8 cellular contexts compared by ENCODE assay signal in the genomic region with DNA sequence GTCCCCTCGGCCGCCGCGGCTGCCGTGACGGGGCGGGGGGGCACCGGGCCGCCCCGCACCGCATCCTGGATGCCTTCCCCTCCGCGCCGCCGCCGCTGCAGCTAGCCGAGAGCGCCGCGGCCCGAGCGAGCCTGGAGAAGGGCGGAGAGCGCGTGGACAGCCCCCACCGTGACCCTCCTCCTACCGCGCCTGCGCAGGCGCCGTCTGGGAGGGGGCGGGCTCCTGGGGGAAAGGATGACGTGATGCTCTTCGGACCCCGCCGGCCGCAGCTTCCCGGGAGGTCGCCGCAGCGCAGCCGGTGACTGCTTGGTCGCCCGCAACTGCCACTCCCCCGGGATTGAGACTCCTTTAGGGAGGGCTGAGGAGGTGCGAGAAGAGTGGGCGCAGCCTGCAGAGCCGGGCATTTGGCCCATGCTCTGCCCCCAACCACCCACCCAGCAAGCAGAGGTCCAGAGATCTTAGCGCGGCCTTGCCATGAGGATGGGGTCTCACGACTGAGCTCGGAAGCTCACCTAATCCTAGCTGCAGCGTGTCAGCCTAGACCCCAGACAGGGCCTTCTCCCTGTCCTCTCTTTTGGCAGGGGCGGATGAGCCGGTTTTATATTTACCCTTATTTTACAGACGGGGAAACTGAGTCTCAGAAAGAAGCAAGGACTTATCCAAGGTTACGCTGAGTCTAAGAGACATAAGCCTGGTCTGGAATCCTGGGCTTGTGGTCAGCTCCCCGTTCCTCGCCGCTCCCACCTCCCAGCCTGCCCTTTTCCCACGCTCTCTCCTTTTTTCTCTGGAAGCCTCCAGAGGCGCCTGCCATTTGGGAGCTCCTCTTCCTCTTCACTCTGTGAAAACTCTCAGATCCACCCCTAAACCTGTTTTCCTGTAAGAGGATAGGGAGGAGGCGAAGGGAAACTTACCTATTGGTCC. TPM values are rescaled to one million over a fixed set of nuclear protein-coding genes. Genes with fewer than 3 reads are reported as not detected.
DNase-seq lines count a peak whose midpoint lies in the region; ATAC-seq and TF ChIP-seq lines count a peak whose summit lies in the region.

TSS of gene DENND5A (minus strand) at position 140 of the 921 bp plus-strand sequence. CDS start 281 bp downstream, outside the sequence.

- peak within 1 kb of the TSS; percentile 92 for H3K4me3 Mint-ChIP-seq in T-helper 2 cell treated with Interferon-gamma antibody and Interleukin-4, amounts not matched to agents 5 μg/mL and 100 μg/mL, for 36 hours

- TF ChIP-seq CTCF in hepatocyte (IDR thresholded peaks at IDR 0.05; ENCODE audit: poor library complexity) = no peak

- H3K79me2 ChIP-seq in hepatocyte = peaks cover 35% of the 10 kb centered on the region

- H3K36me3 ChIP-seq in H7 (replicated peaks; ENCODE audit: control insufficient read depth, insufficient read depth, low read length) (no peaks in the 10 kb centered on the region), hepatocyte (replicated peaks; ENCODE audit: insufficient read depth, low read depth) (no peaks in the 10 kb centered on the region), rectal smooth muscle tissue (ENCODE audit: control insufficient read depth, insufficient read depth, low read length) (no peaks in the 10 kb centered on the region)

- H3K4me1 Mint-ChIP-seq in T-helper 2 cell treated with Interferon-gamma antibody and Interleukin-4, amounts not matched to agents 5 μg/mL and 100 μg/mL, for 36 hours (ENCODE audit: low read depth) = peaks cover 32% of the 10 kb centered on the region

- no peaks in the 10 kb centered on the region for H3K9me3 ChIP-seq in hepatocyte (ENCODE audit: low read depth)

- ATAC-seq in GM18873 (IDR thresholded peaks at IDR 0.05; ENCODE audit: low FRiP score, unreplicated experiment) = no peak

- no peaks in the 10 kb centered on the region for H3K9me2 ChIP-seq in hepatocyte (replicated peaks; ENCODE audit: insufficient read depth)

- peak within 1 kb of the TSS; percentile 87 for H3K27ac Mint-ChIP-seq in T-helper 2 cell treated with Interferon-gamma antibody and Interleukin-4, amounts not matched to agents 5 μg/mL and 100 μg/mL, for 36 hours

- H3K27me3 Mint-ChIP-seq in T-helper 2 cell treated with Interferon-gamma antibody and Interleukin-4, amounts not matched to agents 5 μg/mL and 100 μg/mL, for 36 hours (ENCODE audit: low read depth) = peaks cover 33% of the 10 kb centered on the region

- 7% methylated on average over 44 of the region's 63 CpGs for WGBS in hepatocyte (ENCODE audit: low lambda C conversion rate, missing lambda C conversion rate)

- H4K20me1 ChIP-seq in hepatocyte (ENCODE audit: insufficient read depth, poor library complexity, severe bottlenecking) = peaks cover 21% of the 10 kb centered on the region

- H3K9ac ChIP-seq in rectal smooth muscle tissue (ENCODE audit: low read length) = peak within 1 kb of the TSS; percentile 93

- H3K27ac ChIP-seq in hepatocyte (peak within 1 kb of the TSS; percentile 88), rectal smooth muscle tissue (ENCODE audit: low read depth, low read length) (peak within 1 kb of the TSS; percentile 95)

- no peaks in the 10 kb centered on the region for H3K9me3 Mint-ChIP-seq in T-helper 2 cell treated with Interferon-gamma antibody and Interleukin-4, amounts not matched to agents 5 μg/mL and 100 μg/mL, for 36 hours

- H3K36me3 Mint-ChIP-seq in T-helper 2 cell treated with Interferon-gamma antibody and Interleukin-4, amounts not matched to agents 5 μg/mL and 100 μg/mL, for 36 hours (ENCODE audit: low read depth) = peaks cover 3% of the 10 kb centered on the region

- DNase-seq in DMS114 treated with DMSO at 0.1 percent for 48 hours (lab: John Stamatoyannopoulos, UW; ENCODE audit: unreplicated experiment) (peak; percentile 63), H7 (peak; percentile 100), NCI-H146 (lab: John Stamatoyannopoulos, UW) (peak; percentile 84), astrocyte of the hippocampus (ENCODE audit: low read depth, low spot score) (peak; percentile 97), hepatocyte (ENCODE audit: low spot score) (peak; percentile 96)
- DNase-seq in T-helper 2 cell treated with Interferon-gamma antibody and Interleukin-4, amounts not matched to agents 5 μg/mL and 100 μg/mL, for 36 hours (ENCODE audit: low spot score) = peak; percentile 50

- peak within 1 kb of the TSS; percentile 96 for H2AFZ ChIP-seq in hepatocyte

- no peaks in the 10 kb centered on the region for H3K27me3 ChIP-seq in H7 (ENCODE audit: control insufficient read depth, insufficient read depth, low read length)
- H3K27me3 ChIP-seq in hepatocyte = no peaks in the 10 kb centered on the region
- no peaks in the 10 kb centered on the region for H3K27me3 ChIP-seq in rectal smooth muscle tissue (ENCODE audit: control insufficient read depth, insufficient read depth, low read length)

- peak within 1 kb of the TSS; percentile 94 for H3K4me2 ChIP-seq in hepatocyte

- peak within 1 kb of the TSS; percentile 84 for H3K4me3 ChIP-seq in H7 (ENCODE audit: insufficient read depth, low read depth, low read length)
- H3K4me3 ChIP-seq in hepatocyte = peak within 1 kb of the TSS; percentile 71
- peak within 1 kb of the TSS; percentile 89 for H3K4me3 ChIP-seq in rectal smooth muscle tissue (ENCODE audit: low read length)

- H3K4me1 ChIP-seq in hepatocyte (ENCODE audit: insufficient read depth) (peaks cover 6% of the 10 kb centered on the region), rectal smooth muscle tissue (ENCODE audit: control insufficient read depth, insufficient read depth, low read length) (peaks cover 2% of the 10 kb centered on the region)

RNA-seq across cellular contexts. Expression of gene DENND5A, which starts in this region (rescaled TPM):
- 110 and 112 TPM in 2 replicates for total RNA-seq in H7 (2014; rRNA removed; shearing (Covaris generic))
- 45.3 and 56.4 TPM in 2 replicates for total RNA-seq in hepatocyte
- polyA plus RNA-seq in hepatocyte = 29.7 and 29.9 TPM in 2 replicates

Comparison
In these comparisons a context has a peak if more than half of its experiments do, and no peak if none do; other contexts are left out.
1. DNase-seq: peak in every context shown above with its lines; median percentile 100 in H7; 97 in astrocyte of the hippocampus; 96 in hepatocyte; 84 in NCI-H146; 63 in DMS114 treated with DMSO at 0.1 percent for 48 hours; 50 in T-helper 2 cell treated with Interferon-gamma antibody and Interleukin-4, amounts not matched to agents 5 μg/mL and 100 μg/mL, for 36 hours.